35 cellular contexts compared by ENCODE assay signal in the genomic region with DNA sequence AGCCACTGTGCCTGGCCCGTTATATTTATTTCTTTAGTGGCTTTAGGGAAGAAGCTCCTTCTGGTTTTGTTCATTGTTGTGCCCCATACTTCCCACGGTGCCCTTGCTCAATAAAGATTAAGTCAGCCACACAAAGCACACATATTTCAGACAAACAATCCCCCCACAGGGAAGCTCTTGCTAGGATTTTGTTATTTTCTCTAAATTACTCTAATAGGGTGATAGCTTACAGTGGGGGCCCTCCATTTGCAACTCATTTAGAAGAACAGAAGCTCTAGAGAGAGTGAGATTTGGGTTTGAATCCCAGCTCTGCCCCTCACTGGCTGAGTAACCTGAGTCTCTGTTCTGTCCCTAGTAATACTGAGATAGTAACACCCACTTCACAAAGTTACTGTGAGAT.
"Had no signal": no experiment of that assay in that cellular context is flagged by ENCODE, and none has a peak within 500 bp of the region (broad histone marks: within the 10 kb centered on the region; RNA-seq: fewer than 3 reads in every experiment).

No MANE protein-coding gene starts in this region.

- H3K36me3 Mint-ChIP-seq: activated CD4-positive, alpha-beta memory T cell treated with anti-CD3 and anti-CD28 coated beads for 36 hours; activated naive CD4-positive, alpha-beta T cell treated with anti-CD3 and anti-CD28 coated beads, Interleukin-2, amount 10 ng/mL, durations not matched to agents 7 days and 5 days; activated naive CD4-positive, alpha-beta T cell treated with anti-CD3 and anti-CD28 coated beads, Interleukin-2, amount 50 U/mL, for 24 hours; activated naive CD8-positive, alpha-beta T cell; activated naive CD8-positive, alpha-beta T cell treated with anti-CD3 and anti-CD28 coated beads, Interleukin-2, amount 10 ng/mL, durations not matched to agents 7 days and 5 days; brain had no signal

- H3K4me3 ChIP-seq: ascending aorta, cardiac muscle cell had no signal

- H3K4me1 ChIP-seq: ascending aorta had no signal

- H3K27ac ChIP-seq: ascending aorta, cardiac muscle cell, VCaP had no signal

- H3K27ac Mint-ChIP-seq: activated CD4-positive, alpha-beta memory T cell treated with anti-CD3 and anti-CD28 coated beads for 36 hours; activated CD4-positive, alpha-beta T cell treated with anti-CD3 and anti-CD28 coated beads for 36 hours; activated CD8-positive, alpha-beta T cell treated with anti-CD3 and anti-CD28 coated beads for 36 hours; activated naive CD4-positive, alpha-beta T cell treated with anti-CD3 and anti-CD28 coated beads, Interleukin-2, amount 10 ng/mL, durations not matched to agents 7 days and 5 days; activated naive CD4-positive, alpha-beta T cell treated with anti-CD3 and anti-CD28 coated beads, Interleukin-2, amount 50 U/mL, for 24 hours; activated naive CD8-positive, alpha-beta T cell; activated naive CD8-positive, alpha-beta T cell treated with anti-CD3 and anti-CD28 coated beads, Interleukin-2, amount 10 ng/mL, durations not matched to agents 7 days and 5 days; activated naive CD8-positive, alpha-beta T cell treated with anti-CD3 and anti-CD28 coated beads, Interleukin-2, amount 50 U/mL, for 24 hours; activated T-cell treated with anti-CD3 and anti-CD28 coated beads, Interleukin-2, amount 50 U/mL, for 24 hours; activated T-helper 2 cell treated with anti-CD3 and anti-CD28 coated beads, Interferon-gamma antibody, Interleukin-2, Interleukin-4, amounts not matched to agents 10 μg/mL and 5 μg/mL and 100 μg/mL, durations not matched to agents 14 hours and 24 hours and 36 hours; T-helper 1 cell treated with Interleukin-12 subunit alpha and Interleukin-12 subunit beta and Interleukin-4 antibody, amounts not matched to agents 30 μg/mL and 1 μg/mL, for 36 hours; T-helper 2 cell treated with Interferon-gamma antibody and Interleukin-4, amounts not matched to agents 5 μg/mL and 100 μg/mL, for 36 hours had no signal

- H3K4me1 Mint-ChIP-seq: activated CD4-positive, alpha-beta T cell treated with anti-CD3 and anti-CD28 coated beads for 36 hours; activated naive CD4-positive, alpha-beta T cell treated with anti-CD3 and anti-CD28 coated beads, Interleukin-2, amount 10 ng/mL, durations not matched to agents 7 days and 5 days; activated naive CD4-positive, alpha-beta T cell treated with anti-CD3 and anti-CD28 coated beads, Interleukin-2, amount 50 U/mL, for 24 hours; activated naive CD8-positive, alpha-beta T cell treated with anti-CD3 and anti-CD28 coated beads, Interleukin-2, amount 10 ng/mL, durations not matched to agents 7 days and 5 days; activated naive CD8-positive, alpha-beta T cell treated with anti-CD3 and anti-CD28 coated beads, Interleukin-2, amount 50 U/mL, for 24 hours; central memory CD8-positive, alpha-beta T cell had no signal

- H3K36me3 ChIP-seq: ascending aorta, cardiac muscle cell had no signal

- ATAC-seq: activated CD4-positive, alpha-beta T cell treated with anti-CD3 and anti-CD28 coated beads for 36 hours; activated CD4-positive, CD25-positive, alpha-beta regulatory T cell treated with anti-CD3 and anti-CD28 coated beads, Interleukin-2, amount 50 U/mL, for 24 hours; activated CD8-positive, alpha-beta T cell treated with anti-CD3 and anti-CD28 coated beads for 36 hours; activated naive CD8-positive, alpha-beta T cell treated with anti-CD3 and anti-CD28 coated beads, Interleukin-2, amount 50 U/mL, for 24 hours had no signal

- H3K27me3 Mint-ChIP-seq: activated CD4-positive, alpha-beta memory T cell treated with anti-CD3 and anti-CD28 coated beads for 36 hours; activated CD4-positive, alpha-beta T cell treated with anti-CD3 and anti-CD28 coated beads for 36 hours; activated CD8-positive, alpha-beta T cell treated with anti-CD3 and anti-CD28 coated beads for 36 hours; activated naive CD4-positive, alpha-beta T cell treated with anti-CD3 and anti-CD28 coated beads, Interleukin-2, amount 10 ng/mL, durations not matched to agents 7 days and 5 days; activated naive CD8-positive, alpha-beta T cell; activated naive CD8-positive, alpha-beta T cell treated with anti-CD3 and anti-CD28 coated beads, Interleukin-2, amount 10 ng/mL, durations not matched to agents 7 days and 5 days; activated naive CD8-positive, alpha-beta T cell treated with anti-CD3 and anti-CD28 coated beads, Interleukin-2, amount 50 U/mL, for 24 hours; activated T-cell treated with anti-CD3 and anti-CD28 coated beads, Interleukin-2, amount 50 U/mL, for 24 hours; central memory CD8-positive, alpha-beta T cell had no signal

- H3K4me3 Mint-ChIP-seq: activated CD4-positive, alpha-beta memory T cell treated with anti-CD3 and anti-CD28 coated beads for 36 hours; activated CD4-positive, alpha-beta T cell treated with anti-CD3 and anti-CD28 coated beads for 36 hours; activated CD8-positive, alpha-beta T cell treated with anti-CD3 and anti-CD28 coated beads for 36 hours; activated naive CD4-positive, alpha-beta T cell treated with anti-CD3 and anti-CD28 coated beads, Interleukin-2, amount 10 ng/mL, durations not matched to agents 7 days and 5 days; activated naive CD4-positive, alpha-beta T cell treated with anti-CD3 and anti-CD28 coated beads, Interleukin-2, amount 50 U/mL, for 24 hours; activated naive CD8-positive, alpha-beta T cell; activated naive CD8-positive, alpha-beta T cell treated with anti-CD3 and anti-CD28 coated beads, Interleukin-2, amount 10 ng/mL, durations not matched to agents 7 days and 5 days; activated naive CD8-positive, alpha-beta T cell treated with anti-CD3 and anti-CD28 coated beads, Interleukin-2, amount 50 U/mL, for 24 hours; activated T-cell treated with anti-CD3 and anti-CD28 coated beads, Interleukin-2, amount 50 U/mL, for 24 hours; brain; central memory CD8-positive, alpha-beta T cell; T-helper 1 cell treated with Interleukin-12 subunit alpha and Interleukin-12 subunit beta and Interleukin-4 antibody, amounts not matched to agents 30 μg/mL and 1 μg/mL, for 36 hours; T-helper 2 cell treated with Interferon-gamma antibody and Interleukin-4, amounts not matched to agents 5 μg/mL and 100 μg/mL, for 36 hours had no signal

- DNase-seq: activated CD4-positive, alpha-beta memory T cell treated with anti-CD3 and anti-CD28 coated beads for 36 hours; activated CD4-positive, alpha-beta T cell treated with anti-CD3 and anti-CD28 coated beads for 1 hour; activated CD4-positive, alpha-beta T cell treated with anti-CD3 and anti-CD28 coated beads for 36 hours; activated CD4-positive, alpha-beta T cell treated with anti-CD3 and anti-CD28 coated beads for 48 hours; activated CD4-positive, alpha-beta T cell treated with anti-CD3 and anti-CD28 coated beads, Interleukin-2, amount 50 U/mL, for 1 hour; activated CD4-positive, alpha-beta T cell treated with anti-CD3 and anti-CD28 coated beads, Interleukin-2, amount 50 U/mL, for 4 hours; activated CD4-positive, CD25-positive, alpha-beta regulatory T cell; activated CD8-positive, alpha-beta memory T cell treated with anti-CD3 and anti-CD28 coated beads, Interleukin-2, amount 50 U/mL, for 4 hours; activated CD8-positive, alpha-beta T cell treated with anti-CD3 and anti-CD28 coated beads for 36 hours; activated effector memory CD4-positive, alpha-beta T cell treated with Interleukin-2 at 50 U/mL for 16 hours; activated gamma-delta T cell; activated naive CD4-positive, alpha-beta T cell treated with anti-CD3 and anti-CD28 coated beads, Interleukin-2, amount 10 ng/mL, durations not matched to agents 7 days and 5 days; activated naive CD4-positive, alpha-beta T cell treated with Interleukin-2 at 50 U/mL for 16 hours; activated naive CD8-positive, alpha-beta T cell treated with anti-CD3 and anti-CD28 coated beads, Interleukin-2, amount 10 ng/mL, durations not matched to agents 7 days and 5 days; activated naive CD8-positive, alpha-beta T cell treated with anti-CD3 and anti-CD28 coated beads, Interleukin-2, amount 50 U/mL, for 24 hours; activated T-cell treated with anti-CD3 and anti-CD28 coated beads, Interleukin-2, amount 50 U/mL, for 24 hours; activated T-cell treated with anti-CD3 and anti-CD28 coated beads, Interleukin-2, amount 50 U/mL, for 48 hours; amygdala; anterior cingulate cortex; caudate nucleus; cerebellar nuclear complex; T-helper 1 cell; T-helper 2 cell; T-helper 9 cell had no signal

- H3K27me3 ChIP-seq: ascending aorta, cardiac muscle cell had no signal
